Comparison of ENCODE assay signal across 8 cellular contexts in genomic region chr14:85528882-85529585, GRCh38. TPM values are rescaled to one million over a fixed set of nuclear protein-coding genes. Genes with fewer than 3 reads are reported as not detected.
DNase-seq lines count a peak whose midpoint lies in the region; ATAC-seq, FAIRE-seq and TF ChIP-seq lines count a peak whose summit lies in the region.

No MANE protein-coding gene starts in this region.

- peak overlapping the region; percentile 97 for H3K4me2 ChIP-seq in mammary epithelial cell (ENCODE audit: insufficient read depth, low read depth, low read length)
- peak overlapping the region; percentile 96 for H3K4me2 ChIP-seq in keratinocyte (ENCODE audit: control insufficient read depth, extremely low read depth, insufficient read depth, low read depth, low read length)

- intact Hi-C loops in mammary epithelial cell (cut with micrococcal nuclease) = loop anchor here (1.0 to 5.0 kb wide), 6 partner anchors 62 to 398 kb away; no protein-coding TSS in a partner anchor
- intact Hi-C loops in spleen (cut with DNase I; ENCODE audit: low total_unique reads) = no loop called here

- peaks cover 35% of the 10 kb centered on the region for H3K4me1 ChIP-seq in mammary epithelial cell (ENCODE audit: insufficient read depth, low read length)
- H3K4me1 ChIP-seq in keratinocyte (ENCODE audit: control insufficient read depth, extremely low read depth, insufficient read depth, low read length) = peaks cover 20% of the 10 kb centered on the region
- H3K4me1 ChIP-seq in spleen = peaks cover 0 to 60% (median 21%) of the 10 kb centered on the region in 6 donors

- dilution Hi-C loops in mammary epithelial cell (cut with HindIII; ENCODE audit: low sequenced_read_pairs) (no loop called here), keratinocyte (cut with MboI; ENCODE audit: extremely low pct_ligation_motif_present, low sequenced_read_pairs) (no loop called here)

- peak overlapping the region; percentile 89 to 90 (median 89) for H3K4me3 ChIP-seq in mammary epithelial cell (replicated peaks in 1 of 3; ENCODE audit: insufficient read depth in 1 of 3, low read depth in 2 of 3, low read length in 3 of 3)
- peak overlapping the region; percentile 72 to 85 (median 85) for H3K4me3 ChIP-seq in keratinocyte (ENCODE audit: control insufficient read depth in 2 of 3, extremely low read depth in 1 of 3, insufficient read depth in 2 of 3, low read depth in 1 of 3, low read length in 3 of 3)
- peak overlapping the region; percentile 28 to 73 (median 50) for H3K4me3 ChIP-seq in spleen

- no peak for ATAC-seq in HG03097 (IDR thresholded peaks at IDR 0.05; ENCODE audit: low FRiP score, unreplicated experiment)

- TF ChIP-seq POLR2A in spleen (IDR thresholded peaks at IDR 0.05) = no peak

- peak; percentile 46 for DNase-seq in HK-2 (ENCODE audit: unreplicated experiment)
- DNase-seq in mammary epithelial cell = peak; percentile 62
- DNase-seq in keratinocyte (ENCODE audit: low read depth, low spot score) = no peak
- no peak for DNase-seq in spleen
- DNase-seq in DMS79 (lab: John Stamatoyannopoulos, UW) = no peak
- DNase-seq in pons (ENCODE audit: low spot score) = no peak
- no peak for DNase-seq in stimulated activated naive CD4-positive, alpha-beta T cell treated with Interleukin-2 at 50 U/mL for 16 hours (lab: John Stamatoyannopoulos, UW)

- TSS peak; percentile 37 for BruUV-seq in mammary epithelial cell (replicated peaks; lab: Mats Ljungman, UMichigan)

- no peaks in the 10 kb centered on the region for H4K20me1 ChIP-seq in mammary epithelial cell (ENCODE audit: insufficient read depth, low read length)
- H4K20me1 ChIP-seq in keratinocyte (ENCODE audit: control insufficient read depth, extremely low read depth, insufficient read depth, low read length) = no peaks in the 10 kb centered on the region

- H3K27me3 ChIP-seq in mammary epithelial cell (ENCODE audit: insufficient read depth, low read length) = no peaks in the 10 kb centered on the region
- no peaks in the 10 kb centered on the region for H3K27me3 ChIP-seq in keratinocyte (ENCODE audit: control insufficient read depth, extremely low read depth, insufficient read depth, low read length)
- H3K27me3 ChIP-seq in spleen (replicated peaks in 1 of 7) = peaks cover 0 to 63% (median 41%) of the 10 kb centered on the region in 7 donors

- H3K9me3 ChIP-seq in mammary epithelial cell (replicated peaks; ENCODE audit: insufficient read depth, low read length) (no peaks in the 10 kb centered on the region), keratinocyte (ENCODE audit: control insufficient read depth, low read depth, low read length) (no peaks in the 10 kb centered on the region), spleen (no peaks in the 10 kb centered on the region)

- peak overlapping the region; percentile 97 for H2AFZ ChIP-seq in mammary epithelial cell (ENCODE audit: low read depth, low read length)
- H2AFZ ChIP-seq in keratinocyte (ENCODE audit: control insufficient read depth, low read length) = peak overlapping the region; percentile 93

- in situ Hi-C loops in mammary epithelial cell (cut with MboI; ENCODE audit: low sequenced_read_pairs in 2 of 2) = loop anchor here in 1 of 2 donors (10.0 to 25.0 kb wide), 2 partner anchors 294 to 567 kb away; no protein-coding TSS in a partner anchor

- CTCF ChIA-PET in mammary epithelial cell (lab: Charles Lee; ENCODE audit: low non-redundant PET) = interaction anchor here (0.6 kb wide), 2 partner anchors 397 to 703 kb away, joined by 3 to 4 read pairs; no protein-coding TSS in a partner anchor

- no peak for FAIRE-seq in keratinocyte (lab: Jason Lieb, UNC)

- H3K36me3 ChIP-seq in mammary epithelial cell (ENCODE audit: insufficient read depth, low read length) (no peaks in the 10 kb centered on the region), keratinocyte (ENCODE audit: control insufficient read depth in 2 of 2, extremely low read depth in 1 of 2, insufficient read depth in 2 of 2, low read length in 2 of 2) (no peaks in the 10 kb centered on the region), spleen (no peaks in the 10 kb centered on the region)

- H3K9me1 ChIP-seq in keratinocyte (ENCODE audit: control insufficient read depth, extremely low read depth, insufficient read depth, low read length) = no peaks in the 10 kb centered on the region

- TF ChIP-seq CTCF in mammary epithelial cell (conservative IDR thresholded peaks at IDR 0.05 in 1 of 2, IDR thresholded peaks at IDR 0.05 in 1 of 2; ENCODE audit: extremely low read depth in 1 of 2, insufficient read depth in 1 of 2, low read depth in 1 of 2, low read length in 2 of 2) (no peak), keratinocyte (optimal IDR thresholded peaks at IDR 0.05 in 1 of 3, IDR thresholded peaks at IDR 0.05 in 1 of 3, conservative IDR thresholded peaks at IDR 0.05 in 1 of 3; ENCODE audit: extremely low read depth in 1 of 3, insufficient read depth in 2 of 3, low read length in 3 of 3) (no peak), spleen (IDR thresholded peaks at IDR 0.05 in 8 of 11, conservative IDR thresholded peaks at IDR 0.05 in 3 of 11) (peak in 1 of 11 experiments; percentile 8)

- H3K9ac ChIP-seq in mammary epithelial cell (ENCODE audit: insufficient read depth, low read length) = peak overlapping the region; percentile 84
- H3K9ac ChIP-seq in keratinocyte (ENCODE audit: control insufficient read depth, extremely low read depth, insufficient read depth, low read length) = peak overlapping the region; percentile 88

- H3K79me2 ChIP-seq in mammary epithelial cell (ENCODE audit: insufficient read depth, low read length) (peaks cover 33% of the 10 kb centered on the region), keratinocyte (ENCODE audit: control insufficient read depth, insufficient read depth, low read length) (peaks cover 33% of the 10 kb centered on the region)

- under 1% methylated on average over 27 of the region's 28 CpGs for WGBS in mammary epithelial cell (ENCODE audit: low coverage, missing lambda C conversion rate)
- WGBS in spleen, 5 donors = 22 to 34% (median 25%) methylated on average over 28 of the region's 28 CpGs

- H3K27ac ChIP-seq in mammary epithelial cell (ENCODE audit: insufficient read depth, low read depth, low read length) (peak overlapping the region; percentile 67), keratinocyte (ENCODE audit: control insufficient read depth, insufficient read depth, low read length) (peak overlapping the region; percentile 86), spleen (peak overlapping the region in 7 of 8 donors; percentile 5 to 79 (median 64))

RNA-seq across cellular contexts. Expression of gene FLRT2, which starts 0.9 kb away (rescaled TPM):
- total RNA-seq in mammary epithelial cell (10 to 100 TPM; 33.2 to 92.3 TPM), spleen (10 to 100 TPM; 12.3 to 63.9 (median 35.0) TPM)
- polyA plus RNA-seq in mammary epithelial cell (32.7 TPM), keratinocyte (49.3 to 74.4 TPM (median 69.2 TPM) in 3 replicates), spleen (1 to 10 TPM; 7.8 to 9.6 (median 8.8) TPM)
- polyA minus RNA-seq in mammary epithelial cell (74.2 TPM), keratinocyte (63.4 to 138 TPM (median 138 TPM) in 3 replicates)
- polyA plus RNA-seq in keratinocyte (2011; ENCODE audit: low read depth) = 55.8 TPM
- 22.2 and 23.3 TPM in 2 replicates for polyA plus RNA-seq in keratinocyte (2011; cell fraction: cytosol; rRNA removed)
- polyA plus RNA-seq in keratinocyte (2011; cell fraction: nucleus; rRNA removed) = 229 and 258 TPM in 2 replicates
- 29.4 and 43.2 TPM in 2 replicates for polyA plus RNA-seq in keratinocyte (2012; ENCODE audit: low replicate concordance)
- polyA minus RNA-seq in keratinocyte (2011; cell fraction: cytosol; rRNA and poly(A)+ RNA removed) = 50.3 TPM
- 292 and 345 TPM in 2 replicates for polyA minus RNA-seq in keratinocyte (2011; cell fraction: nucleus; rRNA and poly(A)+ RNA removed)

Comparison
In these comparisons a context has a peak if more than half of its experiments do, and no peak if none do; other contexts are left out.
1. DNase-seq: peak in HK-2 (single experiment) and mammary epithelial cell (single experiment); none in keratinocyte (single experiment), spleen (single experiment), DMS79 (single experiment), pons (single experiment) and stimulated activated naive CD4-positive, alpha-beta T cell treated with Interleukin-2 at 50 U/mL for 16 hours (single experiment).
2. Peak in every context shown above with its lines, with median percentiles within 50 percentile points of each other: H3K27ac ChIP-seq and H3K4me3 ChIP-seq.